1 cellular context compared by ENCODE assay signal in the genomic region with DNA sequence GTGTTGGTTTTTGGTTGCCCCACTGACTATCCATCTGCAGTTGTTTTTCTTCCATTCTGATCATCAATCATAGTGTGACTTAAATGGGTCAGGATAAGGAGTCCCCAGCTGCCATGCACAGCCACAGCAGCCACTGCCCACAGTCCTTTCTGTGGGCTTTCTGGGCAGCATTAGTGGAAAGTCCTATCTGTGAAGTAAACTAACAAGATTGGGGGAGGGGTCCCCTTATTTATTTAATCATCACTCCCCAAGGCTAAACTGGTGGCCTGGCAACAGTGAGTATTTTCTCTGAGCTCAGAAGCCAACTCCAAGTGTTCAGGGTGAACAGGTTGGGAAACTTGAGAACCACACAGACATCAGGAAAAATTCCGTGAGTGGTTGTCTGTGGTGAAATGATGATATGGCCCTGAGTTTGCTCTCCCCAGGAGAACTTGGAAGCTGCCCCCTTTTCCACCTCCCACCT.
TF ChIP-seq lines count a peak whose summit lies in the region.

No MANE protein-coding gene starts in this region.

TF ChIP-seq in SK-N-SH, 30 proteins besides CTCF, POLR2A, EP300 and RAD21 (continued from another document):
- TF ChIP-seq, protein P1, sequence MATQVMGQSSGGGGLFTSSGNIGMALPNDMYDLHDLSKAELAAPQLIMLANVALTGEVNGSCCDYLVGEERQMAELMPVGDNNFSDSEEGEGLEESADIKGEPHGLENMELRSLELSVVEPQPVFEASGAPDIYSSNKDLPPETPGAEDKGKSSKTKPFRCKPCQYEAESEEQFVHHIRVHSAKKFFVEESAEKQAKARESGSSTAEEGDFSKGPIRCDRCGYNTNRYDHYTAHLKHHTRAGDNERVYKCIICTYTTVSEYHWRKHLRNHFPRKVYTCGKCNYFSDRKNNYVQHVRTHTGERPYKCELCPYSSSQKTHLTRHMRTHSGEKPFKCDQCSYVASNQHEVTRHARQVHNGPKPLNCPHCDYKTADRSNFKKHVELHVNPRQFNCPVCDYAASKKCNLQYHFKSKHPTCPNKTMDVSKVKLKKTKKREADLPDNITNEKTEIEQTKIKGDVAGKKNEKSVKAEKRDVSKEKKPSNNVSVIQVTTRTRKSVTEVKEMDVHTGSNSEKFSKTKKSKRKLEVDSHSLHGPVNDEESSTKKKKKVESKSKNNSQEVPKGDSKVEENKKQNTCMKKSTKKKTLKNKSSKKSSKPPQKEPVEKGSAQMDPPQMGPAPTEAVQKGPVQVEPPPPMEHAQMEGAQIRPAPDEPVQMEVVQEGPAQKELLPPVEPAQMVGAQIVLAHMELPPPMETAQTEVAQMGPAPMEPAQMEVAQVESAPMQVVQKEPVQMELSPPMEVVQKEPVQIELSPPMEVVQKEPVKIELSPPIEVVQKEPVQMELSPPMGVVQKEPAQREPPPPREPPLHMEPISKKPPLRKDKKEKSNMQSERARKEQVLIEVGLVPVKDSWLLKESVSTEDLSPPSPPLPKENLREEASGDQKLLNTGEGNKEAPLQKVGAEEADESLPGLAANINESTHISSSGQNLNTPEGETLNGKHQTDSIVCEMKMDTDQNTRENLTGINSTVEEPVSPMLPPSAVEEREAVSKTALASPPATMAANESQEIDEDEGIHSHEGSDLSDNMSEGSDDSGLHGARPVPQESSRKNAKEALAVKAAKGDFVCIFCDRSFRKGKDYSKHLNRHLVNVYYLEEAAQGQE (IDR thresholded peaks at IDR 0.05; ENCODE audit: low read depth, low read length) = no peak
- TF ChIP-seq FOXM1 (IDR thresholded peaks at IDR 0.05; ENCODE audit: low read depth) = no peak
- no peak for TF ChIP-seq YY1 (IDR thresholded peaks at IDR 0.05; ENCODE audit: low read depth)
- TF ChIP-seq, protein P2, sequence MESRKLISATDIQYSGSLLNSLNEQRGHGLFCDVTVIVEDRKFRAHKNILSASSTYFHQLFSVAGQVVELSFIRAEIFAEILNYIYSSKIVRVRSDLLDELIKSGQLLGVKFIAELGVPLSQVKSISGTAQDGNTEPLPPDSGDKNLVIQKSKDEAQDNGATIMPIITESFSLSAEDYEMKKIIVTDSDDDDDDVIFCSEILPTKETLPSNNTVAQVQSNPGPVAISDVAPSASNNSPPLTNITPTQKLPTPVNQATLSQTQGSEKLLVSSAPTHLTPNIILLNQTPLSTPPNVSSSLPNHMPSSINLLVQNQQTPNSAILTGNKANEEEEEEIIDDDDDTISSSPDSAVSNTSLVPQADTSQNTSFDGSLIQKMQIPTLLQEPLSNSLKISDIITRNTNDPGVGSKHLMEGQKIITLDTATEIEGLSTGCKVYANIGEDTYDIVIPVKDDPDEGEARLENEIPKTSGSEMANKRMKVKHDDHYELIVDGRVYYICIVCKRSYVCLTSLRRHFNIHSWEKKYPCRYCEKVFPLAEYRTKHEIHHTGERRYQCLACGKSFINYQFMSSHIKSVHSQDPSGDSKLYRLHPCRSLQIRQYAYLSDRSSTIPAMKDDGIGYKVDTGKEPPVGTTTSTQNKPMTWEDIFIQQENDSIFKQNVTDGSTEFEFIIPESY (IDR thresholded peaks at IDR 0.05; ENCODE audit: borderline replicate concordance, low read depth) = no peak
- no peak for TF ChIP-seq CHD2 (IDR thresholded peaks at IDR 0.05; ENCODE audit: low read length, partially characterized antibody)
- TF ChIP-seq RCOR1 (IDR thresholded peaks at IDR 0.05; ENCODE audit: low read length) = no peak
- TF ChIP-seq TAF1 (IDR thresholded peaks at IDR 0.05; ENCODE audit: borderline replicate concordance, low read depth, low read length) = no peak; the same call in 1 of the 2 replicates
- TF ChIP-seq GABPA (IDR thresholded peaks at IDR 0.05; ENCODE audit: low read depth) = no peak
